ENCODE assay signal across 9 cellular contexts in the genomic region with DNA sequence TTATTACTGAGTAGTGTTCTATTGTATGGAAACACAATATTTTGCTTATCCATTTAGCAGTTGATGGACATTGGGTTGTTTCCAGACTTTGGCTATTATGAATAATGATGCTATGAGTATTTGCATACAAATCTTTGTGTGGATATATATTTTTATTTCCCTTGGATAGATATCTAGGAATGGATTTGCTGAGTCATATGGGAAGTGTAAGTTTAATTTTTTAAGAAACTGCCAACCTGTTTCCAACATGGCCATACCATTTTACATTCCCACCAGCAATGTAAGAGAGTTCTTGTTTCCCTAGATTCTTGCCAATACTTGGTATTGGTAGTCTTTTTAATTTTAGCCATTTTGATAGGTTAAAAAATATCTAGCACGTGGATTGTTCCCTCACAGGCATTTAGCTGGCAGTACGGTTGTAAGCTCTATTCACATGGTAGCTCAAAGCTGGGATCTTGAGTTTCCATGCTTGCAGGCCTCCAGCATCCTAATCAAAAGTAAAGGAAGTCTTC.
"Had no signal": no experiment of that assay in that cellular context is flagged by ENCODE, and none has a peak within 500 bp of the region (broad histone marks: within the 10 kb centered on the region; RNA-seq: fewer than 3 reads in every experiment).

No MANE protein-coding gene starts in this region.

- H3K4me3 Mint-ChIP-seq: IgD-negative memory B cell had no signal

- H3K27ac Mint-ChIP-seq: IgD-negative memory B cell had no signal

- FAIRE-seq: HepG2, HTR-8/SVneo had no signal

- H3K27ac ChIP-seq: HL-60, KMS-11 had no signal

- H3K4me2 ChIP-seq: KMS-11 had no signal

- ATAC-seq: HepG2 had no signal

- H3K9ac ChIP-seq: KMS-11 had no signal

- H3K4me1 Mint-ChIP-seq: IgD-negative memory B cell had no signal

- DNase-seq: Karpas-422, Kasumi-1, KBM-7, KG1 had no signal

- H3K27me3 Mint-ChIP-seq: IgD-negative memory B cell had no signal
